17 cellular contexts compared by ENCODE assay signal in genomic region chr10:95477175-95477520, GRCh38.
A peak's percentile ranks its signal among the peaks of the same experiment; 100 is the strongest.
DNase-seq lines count a peak whose midpoint lies in the region; ATAC-seq and TF ChIP-seq lines count a peak whose summit lies in the region.
"Had no signal": no experiment of that assay in that cellular context is flagged by ENCODE, and none has a peak within 500 bp of the region (broad histone marks: within the 10 kb centered on the region; RNA-seq: fewer than 3 reads in every experiment).

No MANE protein-coding gene starts in this region.

- H3K4me3 ChIP-seq in adipocyte (ENCODE audit: low read length) (no peak overlapping the region), transverse colon (no peak overlapping the region)
- H3K4me3 ChIP-seq: adrenal gland, pancreas had no signal

- H3K27me3 ChIP-seq in adipocyte (replicated peaks; ENCODE audit: control insufficient read depth, insufficient read depth, low read length) = no peaks in the 10 kb centered on the region
- no peaks in the 10 kb centered on the region for H3K27me3 ChIP-seq in transverse colon
- H3K27me3 ChIP-seq: adrenal gland, pancreas had no signal

- 50 to 81% methylated on average over 1 to 2 of the region's 2 CpGs for WGBS in transverse colon (ENCODE audit: low coverage in 1 of 2), 2 donors

- peak overlapping the region; percentile 78 to 89 (median 88) for H3K27ac ChIP-seq in transverse colon

- intact Hi-C loops in transverse colon (cut with DNase I; ENCODE audit: low total_unique reads) = no loop called here
- intact Hi-C loops in activated T-helper 1 cell treated with anti-CD3 and anti-CD28 coated beads, Interleukin-12 subunit alpha, Interleukin-12 subunit beta, Interleukin-2, Interleukin-4 antibody, amounts not matched to agents 30 ng/mL and 10 ng/mL and 1 ng/mL, durations not matched to agents 14 hours and 24 hours and 36 hours (cut with micrococcal nuclease) = no loop called here

- TF ChIP-seq CTCF in glutamatergic neuron (IDR thresholded peaks at IDR 0.05; ENCODE audit: partially characterized antibody, unreplicated experiment) (no peak), neural crest cell (conservative IDR thresholded peaks at IDR 0.05) (no peak), transverse colon (IDR thresholded peaks at IDR 0.05) (no peak)

- H3K4me1 ChIP-seq in adipocyte (ENCODE audit: control insufficient read depth, insufficient read depth, low read length) (peaks cover 61% of the 10 kb centered on the region), transverse colon (peaks cover 24 to 96% (median 81%) of the 10 kb centered on the region in 4 donors)

- in situ Hi-C loops in transverse colon (cut with MboI; ENCODE audit: low pct_ligation_motif_present in 1 of 4, low pct_unique_long_range_greater_than_20kb in 1 of 4, low sequenced_read_pairs in 3 of 4) = no loop called here

- H3K4me1 Mint-ChIP-seq in glutamatergic neuron (ENCODE audit: low read depth, unreplicated experiment) (peaks cover 50% of the 10 kb centered on the region), neural crest cell (peaks cover 53% of the 10 kb centered on the region)
- no peaks in the 10 kb centered on the region for H3K4me1 Mint-ChIP-seq in activated T-helper 1 cell treated with anti-CD3 and anti-CD28 coated beads, Interleukin-12 subunit alpha, Interleukin-12 subunit beta, Interleukin-2, Interleukin-4 antibody, amounts not matched to agents 30 ng/mL and 10 ng/mL and 1 ng/mL, durations not matched to agents 14 hours and 24 hours and 36 hours (ENCODE audit: low read depth)
- H3K4me1 Mint-ChIP-seq: stimulated activated effector memory CD8-positive, alpha-beta T cell treated with anti-CD3 and anti-CD28 coated beads, Interleukin-12 subunit alpha, Interleukin-12 subunit beta, amount 100 ng/mL, for 72 hours had no signal

- no peak for TF ChIP-seq POLR2A in transverse colon (IDR thresholded peaks at IDR 0.05)

- H3K4me3 Mint-ChIP-seq in glutamatergic neuron (ENCODE audit: unreplicated experiment) (no peak overlapping the region), neural crest cell (no peak overlapping the region)
- H3K4me3 Mint-ChIP-seq in activated T-helper 1 cell treated with anti-CD3 and anti-CD28 coated beads, Interleukin-12 subunit alpha, Interleukin-12 subunit beta, Interleukin-2, Interleukin-4 antibody, amounts not matched to agents 30 ng/mL and 10 ng/mL and 1 ng/mL, durations not matched to agents 14 hours and 24 hours and 36 hours = no peak overlapping the region
- H3K4me3 Mint-ChIP-seq: CD4-positive, alpha-beta T cell; stimulated activated effector memory CD8-positive, alpha-beta T cell treated with anti-CD3 and anti-CD28 coated beads, Interleukin-12 subunit alpha, Interleukin-12 subunit beta, amount 100 ng/mL, for 72 hours had no signal

- H3K36me3 ChIP-seq in adipocyte (ENCODE audit: control insufficient read depth, insufficient read depth, low read length, severe bottlenecking) (no peaks in the 10 kb centered on the region), transverse colon (no peaks in the 10 kb centered on the region)
- H3K36me3 ChIP-seq: adrenal gland, pancreas had no signal

- no peaks in the 10 kb centered on the region for H3K36me3 Mint-ChIP-seq in glutamatergic neuron (ENCODE audit: unreplicated experiment)
- no peaks in the 10 kb centered on the region for H3K36me3 Mint-ChIP-seq in neural crest cell (ENCODE audit: low read depth)
- no peaks in the 10 kb centered on the region for H3K36me3 Mint-ChIP-seq in activated T-helper 1 cell treated with anti-CD3 and anti-CD28 coated beads, Interleukin-12 subunit alpha, Interleukin-12 subunit beta, Interleukin-2, Interleukin-4 antibody, amounts not matched to agents 30 ng/mL and 10 ng/mL and 1 ng/mL, durations not matched to agents 14 hours and 24 hours and 36 hours (ENCODE audit: low read depth)
- H3K36me3 Mint-ChIP-seq: stimulated activated effector memory CD8-positive, alpha-beta T cell treated with anti-CD3 and anti-CD28 coated beads, Interleukin-12 subunit alpha, Interleukin-12 subunit beta, amount 100 ng/mL, for 72 hours had no signal

- H3K9me3 Mint-ChIP-seq in glutamatergic neuron (ENCODE audit: unreplicated experiment) (peaks cover 7% of the 10 kb centered on the region), neural crest cell (no peaks in the 10 kb centered on the region)
- no peaks in the 10 kb centered on the region for H3K9me3 Mint-ChIP-seq in activated T-helper 1 cell treated with anti-CD3 and anti-CD28 coated beads, Interleukin-12 subunit alpha, Interleukin-12 subunit beta, Interleukin-2, Interleukin-4 antibody, amounts not matched to agents 30 ng/mL and 10 ng/mL and 1 ng/mL, durations not matched to agents 14 hours and 24 hours and 36 hours
- H3K9me3 Mint-ChIP-seq: CD4-positive, alpha-beta T cell; stimulated activated effector memory CD8-positive, alpha-beta T cell treated with anti-CD3 and anti-CD28 coated beads, Interleukin-12 subunit alpha, Interleukin-12 subunit beta, amount 100 ng/mL, for 72 hours had no signal

- peak overlapping the region; percentile 33 for H3K9ac ChIP-seq in adipocyte (ENCODE audit: low read length)

- no peak for DNase-seq in adipocyte (ENCODE audit: low read depth)
- no peak for DNase-seq in glutamatergic neuron
- DNase-seq in neural crest cell (ENCODE audit: low read depth, low spot score) = no peak
- no peak for DNase-seq in transverse colon
- DNase-seq in stimulated activated CD4-positive, alpha-beta T cell treated with anti-CD3 and anti-CD28 coated beads, Interleukin-15, amount 100 ng/mL, for 24 hours = no peak
- DNase-seq in NCI-H510A treated with DMSO at 0.1 percent for 48 hours (lab: John Stamatoyannopoulos, UW) = no peak
- DNase-seq in activated T-helper 1 cell treated with anti-CD3 and anti-CD28 coated beads, Interleukin-12 subunit alpha, Interleukin-12 subunit beta, Interleukin-2, Interleukin-4 antibody, amounts not matched to agents 30 ng/mL and 10 ng/mL and 1 ng/mL, durations not matched to agents 14 hours and 24 hours and 36 hours (ENCODE audit: low spot score) = no peak
- DNase-seq: adrenal gland; CD4-positive, alpha-beta T cell; foreskin melanocyte; H7; kidney glomerular epithelial cell; pancreas; stimulated activated CD4-positive, alpha-beta T cell treated with anti-CD3 and anti-CD28 coated beads, Interleukin-4, amount 100 ng/mL, for 1 hour had no signal

- no peak for ATAC-seq in GM19452 (IDR thresholded peaks at IDR 0.05; ENCODE audit: unreplicated experiment)
- ATAC-seq: activated CD4-positive, CD25-positive, alpha-beta regulatory T cell treated with anti-CD3 and anti-CD28 coated beads, Interleukin-2, amount 50 U/mL, for 24 hours; pancreas; stimulated activated effector memory CD8-positive, alpha-beta T cell treated with anti-CD3 and anti-CD28 coated beads, Interleukin-12 subunit alpha, Interleukin-12 subunit beta, amount 100 ng/mL, for 72 hours had no signal

- H3K9me3 ChIP-seq in adipocyte (ENCODE audit: control insufficient read depth, low read length) (no peaks in the 10 kb centered on the region), transverse colon (no peaks in the 10 kb centered on the region)
- H3K9me3 ChIP-seq: adrenal gland, pancreas had no signal

- H3K27ac Mint-ChIP-seq in glutamatergic neuron (ENCODE audit: unreplicated experiment) = peak overlapping the region; percentile 30
- H3K27ac Mint-ChIP-seq in neural crest cell (ENCODE audit: unreplicated experiment) = peak overlapping the region; percentile 3
- no peak overlapping the region for H3K27ac Mint-ChIP-seq in activated T-helper 1 cell treated with anti-CD3 and anti-CD28 coated beads, Interleukin-12 subunit alpha, Interleukin-12 subunit beta, Interleukin-2, Interleukin-4 antibody, amounts not matched to agents 30 ng/mL and 10 ng/mL and 1 ng/mL, durations not matched to agents 14 hours and 24 hours and 36 hours
- H3K27ac Mint-ChIP-seq: CD4-positive, alpha-beta T cell; stimulated activated effector memory CD8-positive, alpha-beta T cell treated with anti-CD3 and anti-CD28 coated beads, Interleukin-12 subunit alpha, Interleukin-12 subunit beta, amount 100 ng/mL, for 72 hours had no signal

- peaks cover 4% of the 10 kb centered on the region for H3K27me3 Mint-ChIP-seq in glutamatergic neuron (ENCODE audit: unreplicated experiment)
- H3K27me3 Mint-ChIP-seq in neural crest cell (ENCODE audit: low read depth) = no peaks in the 10 kb centered on the region
- H3K27me3 Mint-ChIP-seq in activated T-helper 1 cell treated with anti-CD3 and anti-CD28 coated beads, Interleukin-12 subunit alpha, Interleukin-12 subunit beta, Interleukin-2, Interleukin-4 antibody, amounts not matched to agents 30 ng/mL and 10 ng/mL and 1 ng/mL, durations not matched to agents 14 hours and 24 hours and 36 hours (ENCODE audit: insufficient read depth) = no peaks in the 10 kb centered on the region
- H3K27me3 Mint-ChIP-seq: CD4-positive, alpha-beta T cell had no signal

- no peak for TF ChIP-seq EP300 in transverse colon (IDR thresholded peaks at IDR 0.05; ENCODE audit: low read depth)
